ENCODE assay signal across 23 cellular contexts in the genomic region with DNA sequence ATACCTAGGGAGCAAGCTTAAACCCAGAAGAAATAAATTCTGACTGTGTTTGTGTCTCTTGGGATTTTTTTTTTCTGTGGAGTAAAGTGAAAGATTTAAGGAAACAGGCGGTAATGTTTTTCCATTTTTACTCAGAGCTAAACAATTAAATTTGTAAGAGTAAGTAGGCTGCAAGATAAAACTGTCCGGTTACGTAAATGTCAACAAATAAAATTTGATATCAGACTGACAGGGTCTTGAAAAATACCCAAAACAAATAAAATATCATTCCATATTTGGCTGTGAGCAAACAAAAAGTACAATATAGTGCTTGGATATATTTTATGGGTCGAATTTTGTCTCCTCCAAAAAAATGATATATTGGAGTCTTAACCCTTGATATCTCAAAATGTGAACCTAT.
"Had no signal": no experiment of that assay in that cellular context is flagged by ENCODE, and none has a peak within 500 bp of the region (broad histone marks: within the 10 kb centered on the region; RNA-seq: fewer than 3 reads in every experiment).

No MANE protein-coding gene starts in this region.

- ATAC-seq: activated T-cell treated with anti-CD3 and anti-CD28 coated beads, Interleukin-2, amount 50 U/mL, for 4 hours; T-cell had no signal

- H3K4me2 ChIP-seq: KMS-11 had no signal

- H3K27me3 Mint-ChIP-seq: activated CD4-positive, alpha-beta T cell treated with anti-CD3 and anti-CD28 coated beads, Interleukin-2, amount 10 ng/mL, durations not matched to agents 24 days and 14 days; activated naive CD8-positive, alpha-beta T cell; T-cell had no signal

- H3K4me3 ChIP-seq: MG63 had no signal

- H3K9me3 ChIP-seq: MG63 had no signal

- H3K36me3 Mint-ChIP-seq: activated naive CD8-positive, alpha-beta T cell; T-cell had no signal

- DNase-seq: activated CD4-positive, alpha-beta T cell treated with anti-CD3 and anti-CD28 coated beads, Interleukin-2, amount 10 ng/mL, durations not matched to agents 24 days and 14 days; activated CD4-positive, alpha-beta T cell treated with anti-CD3 and anti-CD28 coated beads, Interleukin-2, amount 50 U/mL, for 48 hours; activated CD4-positive, CD25-positive, alpha-beta regulatory T cell treated with anti-CD3 and anti-CD28 coated beads, Interleukin-2, amount 50 U/mL, for 72 hours; activated effector memory CD4-positive, alpha-beta T cell treated with anti-CD3 and anti-CD28 coated beads, Interleukin-2, amount 50 U/mL, for 16 hours; activated naive CD4-positive, alpha-beta T cell treated with Interleukin-2 at 50 U/mL for 16 hours; activated T-cell treated with anti-CD3 and anti-CD28 coated beads, Interleukin-2, amount 50 U/mL, for 4 hours; amygdala; cerebellar nuclear complex; MG63; MV-4-11; NCI-H1092 treated with DMSO at 0.1 percent for 48 hours; NCI-H1417 treated with DMSO at 0.1 percent for 48 hours; NCI-H1694; NCI-H345; NCI-H510A; NCI-H526 treated with DMSO at 0.1 percent for 48 hours; NCI-H82; SHP77 treated with DMSO at 0.1 percent for 48 hours; T-cell; T-helper 2 cell; T1000 had no signal

- H3K4me3 Mint-ChIP-seq: activated CD4-positive, alpha-beta T cell treated with anti-CD3 and anti-CD28 coated beads, Interleukin-2, amount 10 ng/mL, durations not matched to agents 24 days and 14 days; activated naive CD8-positive, alpha-beta T cell; activated T-cell treated with anti-CD3 and anti-CD28 coated beads, Interleukin-2, amount 50 U/mL, for 4 hours; T-cell had no signal

- H3K27ac Mint-ChIP-seq: activated CD4-positive, alpha-beta T cell treated with anti-CD3 and anti-CD28 coated beads, Interleukin-2, amount 10 ng/mL, durations not matched to agents 24 days and 14 days; activated naive CD8-positive, alpha-beta T cell; T-cell had no signal

- H3K4me1 Mint-ChIP-seq: activated CD4-positive, alpha-beta T cell treated with anti-CD3 and anti-CD28 coated beads, Interleukin-2, amount 10 ng/mL, durations not matched to agents 24 days and 14 days; T-cell had no signal

- H3K36me3 ChIP-seq: MG63 had no signal

- H3K9me3 Mint-ChIP-seq: activated CD4-positive, alpha-beta T cell treated with anti-CD3 and anti-CD28 coated beads, Interleukin-2, amount 10 ng/mL, durations not matched to agents 24 days and 14 days had no signal

- H3K27me3 ChIP-seq: MG63 had no signal

- H3K27ac ChIP-seq: KMS-11 had no signal
